ENCODE assay signal across 21 cellular contexts in genomic region chr13:22793598-22794134, GRCh38.
DNase-seq lines count a peak whose midpoint lies in the region; ATAC-seq, FAIRE-seq and TF ChIP-seq lines count a peak whose summit lies in the region.
"Had no signal": no experiment of that assay in that cellular context is flagged by ENCODE, and none has a peak within 500 bp of the region (broad histone marks: within the 10 kb centered on the region; RNA-seq: fewer than 3 reads in every experiment).

No MANE protein-coding gene starts in this region.

- ATAC-seq in WTC11: peak; percentile 67
- ATAC-seq in GM18909 (IDR thresholded peaks at IDR 0.05; ENCODE audit: poor library complexity, unreplicated experiment): no peak
- ATAC-seq: activated naive CD8-positive, alpha-beta T cell treated with anti-CD3 and anti-CD28 coated beads, Interleukin-2, amount 50 U/mL, for 24 hours; activated T-cell treated with anti-CD3 and anti-CD28 coated beads, Interleukin-2, amount 50 U/mL, for 72 hours had no signal

- peak; percentile 87 for DNase-seq in HT-29 (ENCODE audit: low spot score)
- DNase-seq in WTC11 (ENCODE audit: low spot score): no peak
- DNase-seq in islet precursor cell: peak; percentile 80
- no peak for DNase-seq in smooth muscle cell (lab: John Stamatoyannopoulos, UW; ENCODE audit: unreplicated experiment)
- no peak for DNase-seq in kidney
- no peak for DNase-seq in dorsolateral prefrontal cortex
- DNase-seq: activated CD4-positive, alpha-beta memory T cell treated with anti-CD3 and anti-CD28 coated beads for 36 hours; activated naive CD8-positive, alpha-beta T cell treated with anti-CD3 and anti-CD28 coated beads, Interleukin-2, amount 50 U/mL, for 24 hours; activated T-cell treated with anti-CD3 and anti-CD28 coated beads, Interleukin-2, amount 50 U/mL, for 72 hours; foreskin melanocyte; HFFc6; IMR-90; NCI-H2081; NCI-H526 treated with DMSO at 0.1 percent for 48 hours; occipital lobe; sigmoid colon; stimulated activated CD4-positive, alpha-beta T cell treated with anti-CD3 and anti-CD28 coated beads, Interleukin-4, amount 100 ng/mL, for 1 hour had no signal

- H3K4me1 ChIP-seq in smooth muscle cell (ENCODE audit: low read depth) (peaks cover 8% of the 10 kb centered on the region), kidney (ENCODE audit: control insufficient read depth in 1 of 2, insufficient read depth in 1 of 2, low read depth in 1 of 2, low read length in 2 of 2) (no peaks in the 10 kb centered on the region)
- H3K4me1 ChIP-seq: sigmoid colon had no signal

- H3K4me3 Mint-ChIP-seq in WTC11: no peak overlapping the region
- H3K4me3 Mint-ChIP-seq: activated CD4-positive, alpha-beta memory T cell treated with anti-CD3 and anti-CD28 coated beads for 36 hours; activated naive CD8-positive, alpha-beta T cell treated with anti-CD3 and anti-CD28 coated beads, Interleukin-2, amount 50 U/mL, for 24 hours; activated T-cell treated with anti-CD3 and anti-CD28 coated beads, Interleukin-2, amount 50 U/mL, for 72 hours; HFFc6 had no signal

- H2AFZ ChIP-seq in smooth muscle cell (ENCODE audit: low read depth): no peak overlapping the region

- intact Hi-C loops in kidney (cut with DNase I) (loop anchor here (10.0 kb wide), 1 partner anchor 381 kb away; no protein-coding TSS in a partner anchor), dorsolateral prefrontal cortex (cut with DNase I) (loop anchor here in 1 of 2 donors (10.0 kb wide), 1 partner anchor 1159 kb away; no protein-coding TSS in a partner anchor)

- CTCF ChIA-PET in WTC11 (lab: Charles Lee): no interaction called here

- peaks cover 20% of the 10 kb centered on the region for H3K4me1 Mint-ChIP-seq in WTC11
- H3K4me1 Mint-ChIP-seq: activated naive CD8-positive, alpha-beta T cell treated with anti-CD3 and anti-CD28 coated beads, Interleukin-2, amount 50 U/mL, for 24 hours had no signal

- H3K27me3 ChIP-seq in smooth muscle cell (ENCODE audit: low read depth): no peaks in the 10 kb centered on the region
- H3K27me3 ChIP-seq in dorsolateral prefrontal cortex: peaks cover 0 to 9% (median 0%) of the 10 kb centered on the region in 45 donors

- H4K20me1 ChIP-seq in smooth muscle cell (ENCODE audit: low read depth): no peaks in the 10 kb centered on the region

- peak overlapping the region; percentile 83 for H3K27ac ChIP-seq in smooth muscle cell (ENCODE audit: low read depth)
- H3K27ac ChIP-seq in kidney (ENCODE audit: low read depth in 2 of 2, low read length in 2 of 2): no peak overlapping the region
- no peak overlapping the region for H3K27ac ChIP-seq in dorsolateral prefrontal cortex
- H3K27ac ChIP-seq: sigmoid colon, thoracic aorta had no signal

- no peak for FAIRE-seq in kidney (lab: Jason Lieb, UNC)
- FAIRE-seq: D721Med, endometrium had no signal

- TF ChIP-seq CTCF in WTC11 (IDR thresholded peaks at IDR 0.05) (no peak), smooth muscle cell (IDR thresholded peaks at IDR 0.05; ENCODE audit: borderline replicate concordance, insufficient read depth, poor library complexity, severe bottlenecking) (no peak), kidney (IDR thresholded peaks at IDR 0.05; ENCODE audit: borderline replicate concordance, extremely low read depth, insufficient read depth) (no peak), dorsolateral prefrontal cortex (IDR thresholded peaks at IDR 0.05 in 54 of 56, conservative IDR thresholded peaks at IDR 0.05 in 2 of 56; ENCODE audit: low read depth in 1 of 56, partially characterized antibody in 56 of 56) (no peak)

- H3K9me3 Mint-ChIP-seq in WTC11: no peaks in the 10 kb centered on the region
- H3K9me3 Mint-ChIP-seq: activated CD4-positive, alpha-beta memory T cell treated with anti-CD3 and anti-CD28 coated beads for 36 hours; activated naive CD8-positive, alpha-beta T cell treated with anti-CD3 and anti-CD28 coated beads, Interleukin-2, amount 50 U/mL, for 24 hours; activated T-cell treated with anti-CD3 and anti-CD28 coated beads, Interleukin-2, amount 50 U/mL, for 72 hours; HFFc6 had no signal

- no peak overlapping the region for H3K27ac Mint-ChIP-seq in WTC11
- H3K27ac Mint-ChIP-seq: activated CD4-positive, alpha-beta memory T cell treated with anti-CD3 and anti-CD28 coated beads for 36 hours; activated naive CD8-positive, alpha-beta T cell treated with anti-CD3 and anti-CD28 coated beads, Interleukin-2, amount 50 U/mL, for 24 hours; activated T-cell treated with anti-CD3 and anti-CD28 coated beads, Interleukin-2, amount 50 U/mL, for 72 hours; HFFc6 had no signal

- peaks cover 4% of the 10 kb centered on the region for H3F3A ChIP-seq in smooth muscle cell (ENCODE audit: low read depth)

- no peaks in the 10 kb centered on the region for H3K36me3 Mint-ChIP-seq in WTC11
- H3K36me3 Mint-ChIP-seq: activated CD4-positive, alpha-beta memory T cell treated with anti-CD3 and anti-CD28 coated beads for 36 hours had no signal

- POLR2A ChIA-PET in WTC11 (lab: Charles Lee): no interaction called here

- H3K9me3 ChIP-seq in smooth muscle cell (replicated peaks; ENCODE audit: low read depth) (no peaks in the 10 kb centered on the region), kidney (ENCODE audit: control insufficient read depth in 1 of 2, low read length in 2 of 2) (no peaks in the 10 kb centered on the region)
- H3K9me3 ChIP-seq: sigmoid colon, thoracic aorta had no signal

- H3K4me3 ChIP-seq in smooth muscle cell (no peak overlapping the region), kidney (ENCODE audit: low read length in 2 of 2) (no peak overlapping the region), dorsolateral prefrontal cortex (no peak overlapping the region)
- H3K4me3 ChIP-seq: sigmoid colon, thoracic aorta had no signal

- H3K79me2 ChIP-seq in smooth muscle cell (ENCODE audit: low read depth): no peaks in the 10 kb centered on the region

- peak overlapping the region; percentile 52 for H3K9ac ChIP-seq in smooth muscle cell (ENCODE audit: low read depth)
- H3K9ac ChIP-seq in kidney (ENCODE audit: low read length in 2 of 2): no peak overlapping the region

- WGBS in smooth muscle cell (ENCODE audit: low lambda C conversion rate): 41% methylated on average over 10 of the region's 10 CpGs

- H3K36me3 ChIP-seq in smooth muscle cell (ENCODE audit: low read depth): no peaks in the 10 kb centered on the region
- H3K36me3 ChIP-seq in kidney (ENCODE audit: control insufficient read depth in 1 of 2, insufficient read depth in 2 of 2, low read length in 2 of 2): no peaks in the 10 kb centered on the region
- H3K36me3 ChIP-seq: sigmoid colon, thoracic aorta had no signal

- no peaks in the 10 kb centered on the region for H3K27me3 Mint-ChIP-seq in WTC11 (ENCODE audit: low read depth)

- peak overlapping the region; percentile 47 for H3K4me2 ChIP-seq in smooth muscle cell

TF ChIP-seq in WTC11, 78 proteins besides CTCF, POLR2A, EP300 and RAD21:
- no peak for TF ChIP-seq HMGA2 (CRISPR knock-in tag; IDR thresholded peaks at IDR 0.05)
- TF ChIP-seq GABPB1 (CRISPR knock-in tag; IDR thresholded peaks at IDR 0.05): peak; percentile 44

Comparison
In these comparisons a context has a peak if more than half of its experiments do, and no peak if none do; other contexts are left out.
1. DNase-seq: peak in HT-29 (single experiment) and islet precursor cell (single experiment); none in WTC11 (single experiment), smooth muscle cell (single experiment), kidney (single experiment) and dorsolateral prefrontal cortex (0 of 10).